In the genomic region with DNA sequence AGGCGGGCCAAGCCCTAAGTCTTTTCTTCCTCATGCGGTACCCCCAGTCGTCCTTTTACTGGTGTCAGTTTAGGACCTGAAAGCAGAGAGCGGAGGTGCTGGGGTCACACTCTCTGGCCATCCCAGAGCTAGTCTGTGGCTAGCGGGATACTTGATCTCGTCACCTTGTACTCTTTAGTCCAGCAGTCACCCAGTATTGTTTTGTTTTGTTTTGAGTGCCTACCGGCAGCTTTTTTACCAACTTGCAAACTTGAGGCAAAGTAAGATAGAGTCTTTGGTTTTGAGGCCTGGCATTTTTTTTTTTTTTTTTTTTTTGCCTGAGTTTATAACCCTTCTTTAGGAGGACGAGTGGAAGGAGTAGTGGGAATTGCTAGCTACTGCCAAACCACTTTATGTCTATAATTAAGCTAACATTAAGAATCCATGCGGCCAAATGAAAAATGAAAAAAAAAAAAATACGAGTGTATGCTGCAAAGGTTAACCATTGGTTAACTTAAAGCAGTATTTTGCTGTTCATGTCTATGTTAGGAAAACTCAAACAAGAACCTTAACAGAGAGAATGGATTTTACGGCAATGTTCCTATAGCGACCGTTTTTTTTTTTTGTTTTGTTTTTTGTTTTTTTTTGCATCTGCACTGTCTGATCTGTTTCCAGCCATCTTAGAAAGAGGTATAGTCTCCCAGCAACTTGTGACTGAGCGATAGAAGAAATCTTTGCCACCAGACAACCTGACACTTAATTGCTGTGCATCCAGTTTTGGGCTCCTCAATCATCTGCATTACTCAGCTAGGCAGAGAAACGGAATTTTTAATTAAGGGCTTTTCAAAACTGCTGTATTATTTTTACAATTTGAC, we compare ENCODE assay signal across 8 cellular contexts. TPM values are rescaled to one million over a fixed set of nuclear protein-coding genes. Genes with fewer than 3 reads are reported as not detected.
A peak's percentile ranks its signal among the peaks of the same experiment; 100 is the strongest.
DNase-seq lines count a peak whose midpoint lies in the region; ATAC-seq and TF ChIP-seq lines count a peak whose summit lies in the region.

No MANE protein-coding gene starts in this region.

- H2AFZ ChIP-seq in fibroblast of lung (ENCODE audit: low read length), result peak overlapping the region; percentile 72

- peak; percentile 16 for DNase-seq in SKM-1 treated with dmso at 0.1 percent for 144 hours (lab: John Stamatoyannopoulos, UW; ENCODE audit: unreplicated experiment)
- DNase-seq in SKM-1 (lab: John Stamatoyannopoulos, UW; ENCODE audit: unreplicated experiment), result no peak
- DNase-seq in fibroblast of lung (ENCODE audit: low read depth in 2 of 2), result peak in 1 of 2 donors; percentile 14
- no peak for DNase-seq in osteocyte (ENCODE audit: extremely low spot score, unreplicated experiment)
- no peak for DNase-seq in islet precursor cell
- no peak for DNase-seq in MV-4-11 (lab: John Stamatoyannopoulos, UW)

- H3K4me3 ChIP-seq in fibroblast of lung (replicated peaks in 1 of 4; ENCODE audit: control extremely low read depth in 1 of 4, insufficient read depth in 1 of 4, low read depth in 3 of 4, low read length in 4 of 4), result peak overlapping the region; percentile 84 to 96 (median 92)

- H3K79me2 ChIP-seq in fibroblast of lung (ENCODE audit: control insufficient read depth, insufficient read depth, low read length), result peaks cover 64% of the 10 kb centered on the region

- H3K36me3 ChIP-seq in fibroblast of lung (ENCODE audit: control insufficient read depth, insufficient read depth, low read length), result no peaks in the 10 kb centered on the region

- peak overlapping the region; percentile 97 for H3K9ac ChIP-seq in fibroblast of lung (ENCODE audit: insufficient read depth, low read length)

- peak overlapping the region; percentile 96 for H3K4me3 Mint-ChIP-seq in osteocyte (ENCODE audit: unreplicated experiment)

- no peaks in the 10 kb centered on the region for H3K4me1 ChIP-seq in fibroblast of lung (ENCODE audit: control insufficient read depth, extremely low read depth, insufficient read depth, low read length)

- H3K9me3 Mint-ChIP-seq in osteocyte (ENCODE audit: unreplicated experiment), result no peaks in the 10 kb centered on the region

- peak overlapping the region; percentile 90 for H3K4me2 ChIP-seq in fibroblast of lung (ENCODE audit: extremely low read depth, insufficient read depth, low read length)

- H3K27me3 Mint-ChIP-seq in osteocyte (ENCODE audit: unreplicated experiment), result no peaks in the 10 kb centered on the region

- H3K36me3 Mint-ChIP-seq in osteocyte (ENCODE audit: unreplicated experiment), result peaks cover 4% of the 10 kb centered on the region

- peaks cover 54% of the 10 kb centered on the region for H3K4me1 Mint-ChIP-seq in osteocyte (ENCODE audit: unreplicated experiment)

- peak overlapping the region; percentile 99 for H3K27ac Mint-ChIP-seq in osteocyte (ENCODE audit: unreplicated experiment)

- H4K20me1 ChIP-seq in fibroblast of lung (ENCODE audit: control insufficient read depth, extremely low read depth, insufficient read depth, low read length), result peaks cover 2% of the 10 kb centered on the region

- H3K27ac ChIP-seq in fibroblast of lung (ENCODE audit: insufficient read depth, low read length), result peak overlapping the region; percentile 97

- H3K27me3 ChIP-seq in fibroblast of lung (ENCODE audit: control insufficient read depth, insufficient read depth, low read length), result no peaks in the 10 kb centered on the region

- TF ChIP-seq CTCF in fibroblast of lung (conservative IDR thresholded peaks at IDR 0.05 in 1 of 2, IDR thresholded peaks at IDR 0.05 in 1 of 2; ENCODE audit: low read depth in 1 of 2, low read length in 2 of 2) (no peak), osteocyte (IDR thresholded peaks at IDR 0.05) (no peak)

- ATAC-seq in HG03064 (IDR thresholded peaks at IDR 0.05; ENCODE audit: low read depth, unreplicated experiment), result peak; percentile 6
- ATAC-seq in SK-N-SH treated with all-trans-retinoic acid at 6 μM for 48 hours, result peak; percentile 16

- H3K9me3 ChIP-seq in fibroblast of lung (ENCODE audit: control insufficient read depth, insufficient read depth, low read depth, low read length), result no peaks in the 10 kb centered on the region

TF ChIP-seq in SK-N-SH treated with all-trans-retinoic acid at 6 μM for 48 hours, 23 proteins besides CTCF, POLR2A, EP300 and RAD21:
- TF ChIP-seq CSRNP3 (CRISPR knock-in tag; IDR thresholded peaks at IDR 0.05) (no peak), ZC3H10 (CRISPR knock-in tag; IDR thresholded peaks at IDR 0.05) (no peak), CSDC2 (CRISPR knock-in tag; IDR thresholded peaks at IDR 0.05) (no peak), GLIS3 (CRISPR knock-in tag; IDR thresholded peaks at IDR 0.05) (no peak; the same call in 1 of the 2 replicates), RARB (CRISPR knock-in tag; IDR thresholded peaks at IDR 0.05) (no peak), ZNF8 (CRISPR knock-in tag; IDR thresholded peaks at IDR 0.05) (no peak), OSR1 (CRISPR knock-in tag; IDR thresholded peaks at IDR 0.05) (no peak), BACH2 (CRISPR knock-in tag; IDR thresholded peaks at IDR 0.05; ENCODE audit: borderline replicate concordance) (no peak)
- TF ChIP-seq, protein P1, sequence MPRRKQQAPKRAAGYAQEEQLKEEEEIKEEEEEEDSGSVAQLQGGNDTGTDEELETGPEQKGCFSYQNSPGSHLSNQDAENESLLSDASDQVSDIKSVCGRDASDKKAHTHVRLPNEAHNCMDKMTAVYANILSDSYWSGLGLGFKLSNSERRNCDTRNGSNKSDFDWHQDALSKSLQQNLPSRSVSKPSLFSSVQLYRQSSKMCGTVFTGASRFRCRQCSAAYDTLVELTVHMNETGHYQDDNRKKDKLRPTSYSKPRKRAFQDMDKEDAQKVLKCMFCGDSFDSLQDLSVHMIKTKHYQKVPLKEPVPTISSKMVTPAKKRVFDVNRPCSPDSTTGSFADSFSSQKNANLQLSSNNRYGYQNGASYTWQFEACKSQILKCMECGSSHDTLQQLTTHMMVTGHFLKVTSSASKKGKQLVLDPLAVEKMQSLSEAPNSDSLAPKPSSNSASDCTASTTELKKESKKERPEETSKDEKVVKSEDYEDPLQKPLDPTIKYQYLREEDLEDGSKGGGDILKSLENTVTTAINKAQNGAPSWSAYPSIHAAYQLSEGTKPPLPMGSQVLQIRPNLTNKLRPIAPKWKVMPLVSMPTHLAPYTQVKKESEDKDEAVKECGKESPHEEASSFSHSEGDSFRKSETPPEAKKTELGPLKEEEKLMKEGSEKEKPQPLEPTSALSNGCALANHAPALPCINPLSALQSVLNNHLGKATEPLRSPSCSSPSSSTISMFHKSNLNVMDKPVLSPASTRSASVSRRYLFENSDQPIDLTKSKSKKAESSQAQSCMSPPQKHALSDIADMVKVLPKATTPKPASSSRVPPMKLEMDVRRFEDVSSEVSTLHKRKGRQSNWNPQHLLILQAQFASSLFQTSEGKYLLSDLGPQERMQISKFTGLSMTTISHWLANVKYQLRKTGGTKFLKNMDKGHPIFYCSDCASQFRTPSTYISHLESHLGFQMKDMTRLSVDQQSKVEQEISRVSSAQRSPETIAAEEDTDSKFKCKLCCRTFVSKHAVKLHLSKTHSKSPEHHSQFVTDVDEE (CRISPR knock-in tag; IDR thresholded peaks at IDR 0.05), result no peak
- TF ChIP-seq, protein P2, sequence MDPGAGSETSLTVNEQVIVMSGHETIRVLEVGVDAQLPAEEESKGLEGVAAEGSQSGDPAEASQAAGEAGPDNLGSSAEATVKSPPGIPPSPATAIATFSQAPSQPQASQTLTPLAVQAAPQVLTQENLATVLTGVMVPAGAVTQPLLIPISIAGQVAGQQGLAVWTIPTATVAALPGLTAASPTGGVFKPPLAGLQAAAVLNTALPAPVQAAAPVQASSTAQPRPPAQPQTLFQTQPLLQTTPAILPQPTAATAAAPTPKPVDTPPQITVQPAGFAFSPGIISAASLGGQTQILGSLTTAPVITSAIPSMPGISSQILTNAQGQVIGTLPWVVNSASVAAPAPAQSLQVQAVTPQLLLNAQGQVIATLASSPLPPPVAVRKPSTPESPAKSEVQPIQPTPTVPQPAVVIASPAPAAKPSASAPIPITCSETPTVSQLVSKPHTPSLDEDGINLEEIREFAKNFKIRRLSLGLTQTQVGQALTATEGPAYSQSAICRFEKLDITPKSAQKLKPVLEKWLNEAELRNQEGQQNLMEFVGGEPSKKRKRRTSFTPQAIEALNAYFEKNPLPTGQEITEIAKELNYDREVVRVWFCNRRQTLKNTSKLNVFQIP (CRISPR knock-in tag; IDR thresholded peaks at IDR 0.05; ENCODE audit: borderline replicate concordance, low read depth), result no peak

RNA-seq across cellular contexts. Expression of gene FAM217A, which starts 56.8 kb away (rescaled TPM):
- total RNA-seq in fibroblast of lung (not detected in 2 replicates), osteocyte (not detected in 2 replicates)
- not detected in 2 replicates for polyA plus RNA-seq in fibroblast of lung
- polyA plus RNA-seq in fibroblast of lung (2012), result not detected in 2 replicates
- polyA minus RNA-seq in fibroblast of lung (ENCODE audit: low replicate concordance), result not detected in 2 replicates
